In genomic region chr3:23805881-23806321, GRCh38 we compare ENCODE assay signal across 8 cellular contexts. TPM values are rescaled to one million over a fixed set of nuclear protein-coding genes. Genes with fewer than 3 reads are reported as not detected.
DNase-seq lines count a peak whose midpoint lies in the region; ATAC-seq and TF ChIP-seq lines count a peak whose summit lies in the region.

Gene UBE2E1 (plus strand): TSS chr3:23805955. CDS start chr3:23807270, 1,315 bp downstream.

- H3K27ac ChIP-seq in CD4-positive, alpha-beta memory T cell (ENCODE audit: low read depth, low read length), result peak within 1 kb of the TSS; percentile 52
- H3K27ac ChIP-seq in neural progenitor cell (peak within 1 kb of the TSS; percentile 18), temporal lobe (ENCODE audit: low read depth, low read length) (peak within 1 kb of the TSS; percentile 80)

- no peaks in the 10 kb centered on the region for H3K27me3 Mint-ChIP-seq in CD4-positive, alpha-beta memory T cell
- H3K27me3 Mint-ChIP-seq in neural progenitor cell (ENCODE audit: insufficient read depth, low read depth), result peaks cover 3% of the 10 kb centered on the region

- ATAC-seq in GM19328 (IDR thresholded peaks at IDR 0.05; ENCODE audit: unreplicated experiment), result peak; percentile 63
- ATAC-seq in HG03460 (IDR thresholded peaks at IDR 0.05; ENCODE audit: unreplicated experiment), result peak; percentile 66

- H3K4me3 ChIP-seq in CD4-positive, alpha-beta memory T cell (ENCODE audit: low read length in 2 of 2), result peak within 1 kb of the TSS; percentile 58 to 66
- H3K4me3 ChIP-seq in foreskin fibroblast (ENCODE audit: low read depth in 1 of 2, low read length in 2 of 2) (peak within 1 kb of the TSS; percentile 77 to 79), neural progenitor cell (peak within 1 kb of the TSS; percentile 86)

- H3K9me3 Mint-ChIP-seq in CD4-positive, alpha-beta memory T cell, result no peaks in the 10 kb centered on the region
- H3K9me3 Mint-ChIP-seq in neural progenitor cell, result no peaks in the 10 kb centered on the region

- no peaks in the 10 kb centered on the region for H3K9me3 ChIP-seq in CD4-positive, alpha-beta memory T cell (ENCODE audit: control insufficient read depth in 1 of 2, low read length in 2 of 2)
- H3K9me3 ChIP-seq in neural progenitor cell (ENCODE audit: low read depth), result no peaks in the 10 kb centered on the region

- H3K79me2 ChIP-seq in neural progenitor cell (ENCODE audit: low read depth), result peaks cover 48% of the 10 kb centered on the region

- H4K20me1 ChIP-seq in neural progenitor cell (ENCODE audit: low read depth), result peaks cover 28% of the 10 kb centered on the region

- peaks cover 17% of the 10 kb centered on the region for H3F3A ChIP-seq in neural progenitor cell (ENCODE audit: low read depth)

- CTCF ChIA-PET in CD4-positive, alpha-beta memory T cell (lab: Charles Lee; ENCODE audit: partially characterized antibody), result no interaction called here

- peak within 1 kb of the TSS; percentile 90 to 98 (median 93) for H3K27ac Mint-ChIP-seq in CD4-positive, alpha-beta memory T cell
- peak within 1 kb of the TSS; percentile 98 for H3K27ac Mint-ChIP-seq in neural progenitor cell

- H2AFZ ChIP-seq in neural progenitor cell (replicated peaks), result peak within 1 kb of the TSS; percentile 90

- H3K9ac ChIP-seq in neural progenitor cell, result peak within 1 kb of the TSS; percentile 53

- peak within 1 kb of the TSS; percentile 90 to 97 (median 95) for H3K4me3 Mint-ChIP-seq in CD4-positive, alpha-beta memory T cell
- peak within 1 kb of the TSS; percentile 98 for H3K4me3 Mint-ChIP-seq in neural progenitor cell

- DNase-seq in CD4-positive, alpha-beta memory T cell, result peak; percentile 73 to 89 (median 78)
- DNase-seq in SIG-M5 (lab: John Stamatoyannopoulos, UW), result peak; percentile 42
- peak; percentile 71 for DNase-seq in activated gamma-delta T cell treated with Interleukin-2 at 50 U/mL for 16 hours
- peak; percentile 65 to 83 for DNase-seq in foreskin fibroblast
- DNase-seq in neural progenitor cell (ENCODE audit: low spot score), result peak; percentile 73

- POLR2A ChIA-PET in CD4-positive, alpha-beta memory T cell (lab: Charles Lee; ENCODE audit: partially characterized antibody), result interaction anchor here (1.1 kb wide), 1 partner anchor 111 kb away, joined by 3 read pairs; the partner anchor contains the start of genes NKIRAS1 and RPL15

- no peaks in the 10 kb centered on the region for H3K36me3 ChIP-seq in CD4-positive, alpha-beta memory T cell (ENCODE audit: insufficient read depth, low read length)
- H3K36me3 ChIP-seq in neural progenitor cell, result peaks cover 4% of the 10 kb centered on the region

- peaks cover 0 to 15% of the 10 kb centered on the region in 2 donors for H3K36me3 Mint-ChIP-seq in CD4-positive, alpha-beta memory T cell
- H3K36me3 Mint-ChIP-seq in neural progenitor cell, result peaks cover 15% of the 10 kb centered on the region

- peak within 1 kb of the TSS; percentile 80 for H3K4me2 ChIP-seq in neural progenitor cell

- TF ChIP-seq CTCF in foreskin fibroblast (IDR thresholded peaks at IDR 0.05; ENCODE audit: low read depth, low read length) (no peak), neural progenitor cell (IDR thresholded peaks at IDR 0.05) (no peak)

- H3K27me3 ChIP-seq in CD4-positive, alpha-beta memory T cell (ENCODE audit: insufficient read depth, low read length), result no peaks in the 10 kb centered on the region
- no peaks in the 10 kb centered on the region for H3K27me3 ChIP-seq in neural progenitor cell

- peaks cover 35 to 48% (median 42%) of the 10 kb centered on the region in 4 donors for H3K4me1 Mint-ChIP-seq in CD4-positive, alpha-beta memory T cell
- peaks cover 40% of the 10 kb centered on the region for H3K4me1 Mint-ChIP-seq in neural progenitor cell

- intact Hi-C loops in CD4-positive, alpha-beta memory T cell (cut with micrococcal nuclease), result loop anchor here (1.0 to 2.0 kb wide), 2 partner anchors 110 to 139 kb away; partner anchors contain the start of genes NKIRAS1 and NR1D2

- H3K4me1 ChIP-seq in CD4-positive, alpha-beta memory T cell (ENCODE audit: insufficient read depth, low read length), result peaks cover 41% of the 10 kb centered on the region
- H3K4me1 ChIP-seq in neural progenitor cell, result peaks cover 40% of the 10 kb centered on the region

RNA-seq across cellular contexts. Expression of gene UBE2E1, which starts in this region (rescaled TPM):
- total RNA-seq in CD4-positive, alpha-beta memory T cell, result 10 to 100 TPM; 59.5 to 61.4 TPM
- 10 to 100 TPM; 10.9 to 12.0 TPM for polyA plus RNA-seq in CD4-positive, alpha-beta memory T cell
- total RNA-seq in neural progenitor cell (ENCODE audit: low replicate concordance) (376 and 391 TPM in 2 replicates), temporal lobe (89.5 TPM)

Comparison
In these comparisons a context has a peak if more than half of its experiments do, and no peak if none do; other contexts are left out.
1. Peak in every context shown above with its lines: DNase-seq, ATAC-seq, H3K4me3 ChIP-seq and H3K27ac ChIP-seq.
2. H3K27ac ChIP-seq: peak in every context shown above with its lines; median percentile 80 in temporal lobe; 52 in CD4-positive, alpha-beta memory T cell; 18 in neural progenitor cell.